In the genomic region with DNA sequence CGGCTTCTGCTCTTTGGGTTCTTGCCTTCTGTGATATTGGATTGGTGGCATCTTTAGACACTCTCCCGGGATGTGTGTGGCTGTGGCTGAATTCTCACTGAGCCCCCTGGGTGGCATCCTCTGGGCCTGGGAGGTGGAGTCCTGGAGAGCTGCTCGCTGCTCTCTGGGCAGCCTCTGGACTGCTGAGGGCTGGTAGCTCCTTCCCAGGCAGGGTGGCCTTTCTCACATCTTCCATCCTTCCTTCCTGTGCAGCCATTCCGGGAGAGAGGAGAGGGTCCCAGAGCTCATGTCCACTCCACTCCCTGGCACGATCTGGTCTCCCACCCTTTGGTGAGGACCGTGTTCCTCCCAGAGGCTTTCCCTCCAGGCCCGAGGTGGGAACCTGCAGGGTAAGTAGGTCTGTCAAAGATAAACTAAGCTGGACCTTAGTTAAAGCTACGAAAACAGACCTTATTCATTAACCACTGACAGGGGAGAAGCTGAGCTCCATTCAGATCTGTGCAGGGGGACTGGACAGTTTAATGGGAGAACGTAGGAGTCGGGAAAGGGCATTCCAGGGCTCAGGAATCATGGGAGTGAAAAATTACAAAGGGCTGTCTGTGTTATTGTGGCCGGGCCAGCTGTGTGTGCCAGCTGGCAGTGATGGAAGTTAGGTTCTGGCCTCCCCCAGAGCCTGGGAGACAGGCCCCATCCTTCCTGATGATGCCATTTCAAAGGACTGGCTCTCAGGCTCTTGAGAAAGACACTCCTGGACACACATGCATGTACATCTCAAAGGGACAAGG, we compare ENCODE assay signal across 9 cellular contexts. TPM values are rescaled to one million over a fixed set of nuclear protein-coding genes. Genes with fewer than 3 reads are reported as not detected.
A peak's percentile ranks its signal among the peaks of the same experiment; 100 is the strongest.
DNase-seq lines count a peak whose midpoint lies in the region; TF ChIP-seq lines count a peak whose summit lies in the region.
"Had no signal": no experiment of that assay in that cellular context is flagged by ENCODE, and none has a peak within 500 bp of the region (broad histone marks: within the 10 kb centered on the region; RNA-seq: fewer than 3 reads in every experiment).

No MANE protein-coding gene starts in this region.

- H3K27ac ChIP-seq in endodermal cell (ENCODE audit: low read depth, low read length) (no peak overlapping the region), RWPE1 (no peak overlapping the region)

- H3K27ac Mint-ChIP-seq in endodermal cell, result no peak overlapping the region
- H3K27ac Mint-ChIP-seq in nephron, result peak overlapping the region; percentile 53 to 81 (median 58)
- H3K27ac Mint-ChIP-seq: activated naive CD4-positive, alpha-beta T cell treated with anti-CD3 and anti-CD28 coated beads for 36 hours had no signal

- H3K9me3 Mint-ChIP-seq in endodermal cell, result no peaks in the 10 kb centered on the region
- no peaks in the 10 kb centered on the region for H3K9me3 Mint-ChIP-seq in nephron
- H3K9me3 Mint-ChIP-seq: activated naive CD4-positive, alpha-beta T cell treated with anti-CD3 and anti-CD28 coated beads for 36 hours had no signal

- H3K27me3 Mint-ChIP-seq in endodermal cell (ENCODE audit: insufficient read depth), result no peaks in the 10 kb centered on the region
- peaks cover 16% of the 10 kb centered on the region for H3K27me3 Mint-ChIP-seq in nephron (ENCODE audit: low read depth)

- H3K9ac ChIP-seq in endodermal cell (ENCODE audit: extremely low read depth, low read length, poor library complexity, severe bottlenecking), result no peak overlapping the region

- POLR2A ChIA-PET in RWPE1 (lab: Yijun Ruan, JAX; ENCODE audit: low non-redundant PET), result no interaction called here

- TF ChIP-seq CTCF in endodermal cell (conservative IDR thresholded peaks at IDR 0.05) (no peak), nephron (IDR thresholded peaks at IDR 0.05; ENCODE audit: unreplicated experiment in 3 of 3) (no peak), RWPE1 (conservative IDR thresholded peaks at IDR 0.05; ENCODE audit: low read depth) (no peak)

- H3K4me3 Mint-ChIP-seq in endodermal cell, result no peak overlapping the region
- no peak overlapping the region for H3K4me3 Mint-ChIP-seq in nephron
- H3K4me3 Mint-ChIP-seq: activated naive CD4-positive, alpha-beta T cell treated with anti-CD3 and anti-CD28 coated beads for 36 hours had no signal

- H3K4me3 ChIP-seq in endodermal cell (ENCODE audit: low read length), result no peak overlapping the region

- in situ Hi-C loops in SK-MEL-5 (cut with HindIII; ENCODE audit: low pct_unique_long_range_greater_than_20kb, low sequenced_read_pairs), result no loop called here

- H3K27me3 ChIP-seq in endodermal cell (ENCODE audit: control insufficient read depth, insufficient read depth, low read length, poor library complexity, severe bottlenecking), result no peaks in the 10 kb centered on the region

- H3K9me3 ChIP-seq in endodermal cell (ENCODE audit: control insufficient read depth, low read length), result no peaks in the 10 kb centered on the region

- CTCF ChIA-PET in RWPE1 (lab: Yijun Ruan, JAX), result no interaction called here

- no peaks in the 10 kb centered on the region for H3K36me3 ChIP-seq in endodermal cell (ENCODE audit: control insufficient read depth, insufficient read depth, low read length)

- peak; percentile 74 for DNase-seq in Ammon's horn (ENCODE audit: low spot score)
- peak; percentile 82 for DNase-seq in SK-MEL-5 (ENCODE audit: low read depth, low spot score)
- DNase-seq in endodermal cell, result peak; percentile 24
- DNase-seq in OCI-M2 (lab: John Stamatoyannopoulos, UW; ENCODE audit: unreplicated experiment), result no peak
- no peak for DNase-seq in RWPE1 (ENCODE audit: low spot score)
- no peak for DNase-seq in NCI-H2029 (lab: John Stamatoyannopoulos, UW)
- DNase-seq in NCI-H748 (lab: John Stamatoyannopoulos, UW; ENCODE audit: unreplicated experiment), result no peak

- H3K4me1 ChIP-seq in endodermal cell (ENCODE audit: control insufficient read depth, insufficient read depth, low read length), result peaks cover 6% of the 10 kb centered on the region

- 93 to 100% methylated on average over 3 to 11 of the region's 11 CpGs for WGBS in endodermal cell (ENCODE audit: insufficient coverage in 1 of 2, insufficient read length in 1 of 2), 2 experiments

- H3K4me1 Mint-ChIP-seq in endodermal cell (peaks cover 16% of the 10 kb centered on the region), nephron (peaks cover 67% of the 10 kb centered on the region)

- H3K36me3 Mint-ChIP-seq in endodermal cell (ENCODE audit: low read depth) (no peaks in the 10 kb centered on the region), nephron (ENCODE audit: low read depth) (no peaks in the 10 kb centered on the region)

RNA-seq across cellular contexts. Expression of a gene that starts 8.7 kb away (rescaled TPM):
- total RNA-seq in SK-MEL-5 (2014; rRNA removed; shearing (Covaris generic)), result 25.8 and 30.3 TPM in 2 replicates
- polyA plus RNA-seq in SK-MEL-5 (2015; cell fraction: cytosol; rRNA removed), result 105 and 126 TPM in 2 replicates
- polyA plus RNA-seq in SK-MEL-5 (2015; cell fraction: nucleus; rRNA removed), result 44.5 and 45.6 TPM in 2 replicates
- total RNA-seq in endodermal cell, result 10 to 100 TPM; 15.3 to 16.1 TPM
- 30.6 TPM for polyA plus RNA-seq in endodermal cell (2013, experiment 1 of 2)
- 28.9 TPM for polyA plus RNA-seq in endodermal cell (2013, experiment 2 of 2)

RNA-seq across cellular contexts. Expression of a gene that starts 44.3 kb away (rescaled TPM):
- total RNA-seq in SK-MEL-5 (2014; rRNA removed; shearing (Covaris generic)), result 3.8 and 6.0 TPM in 2 replicates
- polyA plus RNA-seq in SK-MEL-5 (2015; cell fraction: cytosol; rRNA removed), result 3.9 and 4.0 TPM in 2 replicates
- 79.5 and 83.2 TPM in 2 replicates for polyA plus RNA-seq in SK-MEL-5 (2015; cell fraction: nucleus; rRNA removed)
- 10 to 100 TPM in 1 of 2 donors, 1 to 10 TPM in 1; 8.3 to 15.6 TPM for total RNA-seq in endodermal cell
- polyA plus RNA-seq in endodermal cell (2013, experiment 1 of 2), result 8.8 TPM
- 8.9 TPM for polyA plus RNA-seq in endodermal cell (2013, experiment 2 of 2)

Comparison
In these comparisons a context has a peak if more than half of its experiments do, and no peak if none do; other contexts are left out.
1. DNase-seq: peak in Ammon's horn (single experiment), SK-MEL-5 (single experiment) and endodermal cell (single experiment); none in OCI-M2 (single experiment), RWPE1 (single experiment), NCI-H2029 (single experiment) and NCI-H748 (single experiment).